Comparison of ENCODE assay signal across 1 cellular context in the genomic region with DNA sequence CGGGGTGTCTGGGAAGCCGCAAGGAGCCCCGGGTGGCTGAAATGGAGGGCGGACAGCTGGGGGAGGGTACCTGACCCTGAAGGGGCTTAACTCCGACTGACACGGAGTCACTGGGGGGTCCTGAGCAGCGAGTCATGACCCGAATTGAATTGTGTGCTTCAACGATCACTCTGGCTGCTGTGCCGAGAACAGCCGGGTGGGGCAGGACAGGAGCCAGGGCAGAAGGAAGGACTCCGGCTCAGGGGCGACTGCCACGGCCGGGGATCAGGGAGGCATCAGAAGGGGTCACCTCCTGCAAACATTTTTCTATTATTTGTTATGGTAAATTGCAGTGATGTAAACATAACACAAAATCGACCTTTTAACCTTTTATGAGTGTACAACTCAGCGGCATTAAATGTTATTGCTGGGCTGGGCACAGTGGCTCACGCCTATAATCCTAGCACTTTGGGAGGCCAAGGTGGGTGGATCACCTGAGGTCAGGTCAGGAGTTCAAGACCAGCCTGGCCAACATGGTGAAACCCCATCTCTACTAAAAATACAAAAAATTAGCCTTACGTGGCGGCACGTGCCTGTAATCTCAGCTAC.
TF ChIP-seq lines count a peak whose summit lies in the region.

No MANE protein-coding gene starts in this region.

TF ChIP-seq in HepG2, 621 proteins besides CTCF, POLR2A, EP300 and RAD21:
- TF ChIP-seq ZNF350 (CRISPR knock-in tag; IDR thresholded peaks at IDR 0.05; ENCODE audit: borderline replicate concordance, low read depth) = no peak
- no peak for TF ChIP-seq TCF12 (IDR thresholded peaks at IDR 0.05)
- TF ChIP-seq TCF12 (CRISPR knock-in tag; IDR thresholded peaks at IDR 0.05) = no peak
- TF ChIP-seq, protein P1, sequence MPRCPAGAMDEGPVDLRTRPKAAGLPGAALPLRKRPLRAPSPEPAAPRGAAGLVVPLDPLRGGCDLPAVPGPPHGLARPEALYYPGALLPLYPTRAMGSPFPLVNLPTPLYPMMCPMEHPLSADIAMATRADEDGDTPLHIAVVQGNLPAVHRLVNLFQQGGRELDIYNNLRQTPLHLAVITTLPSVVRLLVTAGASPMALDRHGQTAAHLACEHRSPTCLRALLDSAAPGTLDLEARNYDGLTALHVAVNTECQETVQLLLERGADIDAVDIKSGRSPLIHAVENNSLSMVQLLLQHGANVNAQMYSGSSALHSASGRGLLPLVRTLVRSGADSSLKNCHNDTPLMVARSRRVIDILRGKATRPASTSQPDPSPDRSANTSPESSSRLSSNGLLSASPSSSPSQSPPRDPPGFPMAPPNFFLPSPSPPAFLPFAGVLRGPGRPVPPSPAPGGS (CRISPR knock-in tag; IDR thresholded peaks at IDR 0.05) = no peak
- TF ChIP-seq, protein P2, sequence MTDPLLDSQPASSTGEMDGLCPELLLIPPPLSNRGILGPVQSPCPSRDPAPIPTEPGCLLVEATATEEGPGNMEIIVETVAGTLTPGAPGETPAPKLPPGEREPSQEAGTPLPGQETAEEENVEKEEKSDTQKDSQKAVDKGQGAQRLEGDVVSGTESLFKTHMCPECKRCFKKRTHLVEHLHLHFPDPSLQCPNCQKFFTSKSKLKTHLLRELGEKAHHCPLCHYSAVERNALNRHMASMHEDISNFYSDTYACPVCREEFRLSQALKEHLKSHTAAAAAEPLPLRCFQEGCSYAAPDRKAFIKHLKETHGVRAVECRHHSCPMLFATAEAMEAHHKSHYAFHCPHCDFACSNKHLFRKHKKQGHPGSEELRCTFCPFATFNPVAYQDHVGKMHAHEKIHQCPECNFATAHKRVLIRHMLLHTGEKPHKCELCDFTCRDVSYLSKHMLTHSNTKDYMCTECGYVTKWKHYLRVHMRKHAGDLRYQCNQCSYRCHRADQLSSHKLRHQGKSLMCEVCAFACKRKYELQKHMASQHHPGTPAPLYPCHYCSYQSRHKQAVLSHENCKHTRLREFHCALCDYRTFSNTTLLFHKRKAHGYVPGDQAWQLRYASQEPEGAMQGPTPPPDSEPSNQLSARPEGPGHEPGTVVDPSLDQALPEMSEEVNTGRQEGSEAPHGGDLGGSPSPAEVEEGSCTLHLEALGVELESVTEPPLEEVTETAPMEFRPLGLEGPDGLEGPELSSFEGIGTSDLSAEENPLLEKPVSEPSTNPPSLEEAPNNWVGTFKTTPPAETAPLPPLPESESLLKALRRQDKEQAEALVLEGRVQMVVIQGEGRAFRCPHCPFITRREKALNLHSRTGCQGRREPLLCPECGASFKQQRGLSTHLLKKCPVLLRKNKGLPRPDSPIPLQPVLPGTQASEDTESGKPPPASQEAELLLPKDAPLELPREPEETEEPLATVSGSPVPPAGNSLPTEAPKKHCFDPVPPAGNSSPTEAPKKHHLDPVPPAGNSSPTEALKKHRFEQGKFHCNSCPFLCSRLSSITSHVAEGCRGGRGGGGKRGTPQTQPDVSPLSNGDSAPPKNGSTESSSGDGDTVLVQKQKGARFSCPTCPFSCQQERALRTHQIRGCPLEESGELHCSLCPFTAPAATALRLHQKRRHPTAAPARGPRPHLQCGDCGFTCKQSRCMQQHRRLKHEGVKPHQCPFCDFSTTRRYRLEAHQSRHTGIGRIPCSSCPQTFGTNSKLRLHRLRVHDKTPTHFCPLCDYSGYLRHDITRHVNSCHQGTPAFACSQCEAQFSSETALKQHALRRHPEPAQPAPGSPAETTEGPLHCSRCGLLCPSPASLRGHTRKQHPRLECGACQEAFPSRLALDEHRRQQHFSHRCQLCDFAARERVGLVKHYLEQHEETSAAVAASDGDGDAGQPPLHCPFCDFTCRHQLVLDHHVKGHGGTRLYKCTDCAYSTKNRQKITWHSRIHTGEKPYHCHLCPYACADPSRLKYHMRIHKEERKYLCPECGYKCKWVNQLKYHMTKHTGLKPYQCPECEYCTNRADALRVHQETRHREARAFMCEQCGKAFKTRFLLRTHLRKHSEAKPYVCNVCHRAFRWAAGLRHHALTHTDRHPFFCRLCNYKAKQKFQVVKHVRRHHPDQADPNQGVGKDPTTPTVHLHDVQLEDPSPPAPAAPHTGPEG (CRISPR knock-in tag; IDR thresholded peaks at IDR 0.05) = no peak
- TF ChIP-seq RARA (CRISPR knock-in tag; IDR thresholded peaks at IDR 0.05) = no peak
- TF ChIP-seq KLF6 (CRISPR knock-in tag; IDR thresholded peaks at IDR 0.05) = no peak
- TF ChIP-seq, protein P3, sequence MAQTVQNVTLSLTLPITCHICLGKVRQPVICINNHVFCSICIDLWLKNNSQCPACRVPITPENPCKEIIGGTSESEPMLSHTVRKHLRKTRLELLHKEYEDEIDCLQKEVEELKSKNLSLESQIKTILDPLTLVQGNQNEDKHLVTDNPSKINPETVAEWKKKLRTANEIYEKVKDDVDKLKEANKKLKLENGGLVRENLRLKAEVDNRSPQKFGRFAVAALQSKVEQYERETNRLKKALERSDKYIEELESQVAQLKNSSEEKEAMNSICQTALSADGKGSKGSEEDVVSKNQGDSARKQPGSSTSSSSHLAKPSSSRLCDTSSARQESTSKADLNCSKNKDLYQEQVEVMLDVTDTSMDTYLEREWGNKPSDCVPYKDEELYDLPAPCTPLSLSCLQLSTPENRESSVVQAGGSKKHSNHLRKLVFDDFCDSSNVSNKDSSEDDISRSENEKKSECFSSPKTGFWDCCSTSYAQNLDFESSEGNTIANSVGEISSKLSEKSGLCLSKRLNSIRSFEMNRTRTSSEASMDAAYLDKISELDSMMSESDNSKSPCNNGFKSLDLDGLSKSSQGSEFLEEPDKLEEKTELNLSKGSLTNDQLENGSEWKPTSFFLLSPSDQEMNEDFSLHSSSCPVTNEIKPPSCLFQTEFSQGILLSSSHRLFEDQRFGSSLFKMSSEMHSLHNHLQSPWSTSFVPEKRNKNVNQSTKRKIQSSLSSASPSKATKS (CRISPR knock-in tag; IDR thresholded peaks at IDR 0.05) = no peak
- TF ChIP-seq, protein P4, sequence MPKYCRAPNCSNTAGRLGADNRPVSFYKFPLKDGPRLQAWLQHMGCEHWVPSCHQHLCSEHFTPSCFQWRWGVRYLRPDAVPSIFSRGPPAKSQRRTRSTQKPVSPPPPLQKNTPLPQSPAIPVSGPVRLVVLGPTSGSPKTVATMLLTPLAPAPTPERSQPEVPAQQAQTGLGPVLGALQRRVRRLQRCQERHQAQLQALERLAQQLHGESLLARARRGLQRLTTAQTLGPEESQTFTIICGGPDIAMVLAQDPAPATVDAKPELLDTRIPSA (CRISPR knock-in tag; IDR thresholded peaks at IDR 0.05; ENCODE audit: borderline replicate concordance) = no peak
- TF ChIP-seq FOSL2 (CRISPR knock-in tag; IDR thresholded peaks at IDR 0.05) = no peak
- no peak for TF ChIP-seq HDAC2 (CRISPR knock-in tag; IDR thresholded peaks at IDR 0.05)
- TF ChIP-seq, protein P5, sequence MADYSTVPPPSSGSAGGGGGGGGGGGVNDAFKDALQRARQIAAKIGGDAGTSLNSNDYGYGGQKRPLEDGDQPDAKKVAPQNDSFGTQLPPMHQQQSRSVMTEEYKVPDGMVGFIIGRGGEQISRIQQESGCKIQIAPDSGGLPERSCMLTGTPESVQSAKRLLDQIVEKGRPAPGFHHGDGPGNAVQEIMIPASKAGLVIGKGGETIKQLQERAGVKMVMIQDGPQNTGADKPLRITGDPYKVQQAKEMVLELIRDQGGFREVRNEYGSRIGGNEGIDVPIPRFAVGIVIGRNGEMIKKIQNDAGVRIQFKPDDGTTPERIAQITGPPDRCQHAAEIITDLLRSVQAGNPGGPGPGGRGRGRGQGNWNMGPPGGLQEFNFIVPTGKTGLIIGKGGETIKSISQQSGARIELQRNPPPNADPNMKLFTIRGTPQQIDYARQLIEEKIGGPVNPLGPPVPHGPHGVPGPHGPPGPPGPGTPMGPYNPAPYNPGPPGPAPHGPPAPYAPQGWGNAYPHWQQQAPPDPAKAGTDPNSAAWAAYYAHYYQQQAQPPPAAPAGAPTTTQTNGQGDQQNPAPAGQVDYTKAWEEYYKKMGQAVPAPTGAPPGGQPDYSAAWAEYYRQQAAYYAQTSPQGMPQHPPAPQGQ (CRISPR knock-in tag; IDR thresholded peaks at IDR 0.05; ENCODE audit: borderline replicate concordance) = no peak
- TF ChIP-seq RBM39 (IDR thresholded peaks at IDR 0.05; ENCODE audit: low read depth, low read length, poor library complexity, severe bottlenecking) = no peak
- no peak for TF ChIP-seq MBNL3 (CRISPR knock-in tag; conservative IDR thresholded peaks at IDR 0.05)
- TF ChIP-seq, protein P6, sequence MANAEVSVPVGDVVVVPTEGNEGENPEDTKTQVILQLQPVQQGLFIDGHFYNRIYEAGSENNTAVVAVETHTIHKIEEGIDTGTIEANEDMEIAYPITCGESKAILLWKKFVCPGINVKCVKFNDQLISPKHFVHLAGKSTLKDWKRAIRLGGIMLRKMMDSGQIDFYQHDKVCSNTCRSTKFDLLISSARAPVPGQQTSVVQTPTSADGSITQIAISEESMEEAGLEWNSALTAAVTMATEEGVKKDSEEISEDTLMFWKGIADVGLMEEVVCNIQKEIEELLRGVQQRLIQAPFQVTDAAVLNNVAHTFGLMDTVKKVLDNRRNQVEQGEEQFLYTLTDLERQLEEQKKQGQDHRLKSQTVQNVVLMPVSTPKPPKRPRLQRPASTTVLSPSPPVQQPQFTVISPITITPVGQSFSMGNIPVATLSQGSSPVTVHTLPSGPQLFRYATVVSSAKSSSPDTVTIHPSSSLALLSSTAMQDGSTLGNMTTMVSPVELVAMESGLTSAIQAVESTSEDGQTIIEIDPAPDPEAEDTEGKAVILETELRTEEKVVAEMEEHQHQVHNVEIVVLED (CRISPR knock-in tag; IDR thresholded peaks at IDR 0.05; ENCODE audit: borderline replicate concordance) = no peak
- no peak for TF ChIP-seq ZSCAN22 (CRISPR knock-in tag; IDR thresholded peaks at IDR 0.05)
- TF ChIP-seq, protein P7, sequence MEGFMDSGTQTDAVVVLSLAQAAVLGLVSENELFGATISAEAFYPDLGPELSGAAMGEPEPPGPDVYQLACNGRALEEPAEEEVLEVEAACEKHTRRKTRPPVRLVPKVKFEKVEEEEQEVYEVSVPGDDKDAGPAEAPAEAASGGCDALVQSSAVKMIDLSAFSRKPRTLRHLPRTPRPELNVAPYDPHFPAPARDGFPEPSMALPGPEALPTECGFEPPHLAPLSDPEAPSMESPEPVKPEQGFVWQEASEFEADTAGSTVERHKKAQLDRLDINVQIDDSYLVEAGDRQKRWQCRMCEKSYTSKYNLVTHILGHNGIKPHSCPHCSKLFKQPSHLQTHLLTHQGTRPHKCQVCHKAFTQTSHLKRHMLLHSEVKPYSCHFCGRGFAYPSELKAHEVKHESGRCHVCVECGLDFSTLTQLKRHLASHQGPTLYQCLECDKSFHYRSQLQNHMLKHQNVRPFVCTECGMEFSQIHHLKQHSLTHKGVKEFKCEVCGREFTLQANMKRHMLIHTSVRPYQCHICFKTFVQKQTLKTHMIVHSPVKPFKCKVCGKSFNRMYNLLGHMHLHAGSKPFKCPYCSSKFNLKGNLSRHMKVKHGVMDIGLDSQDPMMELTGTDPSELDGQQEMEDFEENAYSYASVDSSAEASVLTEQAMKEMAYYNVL (CRISPR knock-in tag; IDR thresholded peaks at IDR 0.05; ENCODE audit: borderline replicate concordance) = no peak
- no peak for TF ChIP-seq ZSCAN30 (CRISPR knock-in tag; IDR thresholded peaks at IDR 0.05)
